ENCODE assay signal across 8 cellular contexts in genomic region chr5:115069087-115069968, GRCh38.
DNase-seq lines count a peak whose midpoint lies in the region; ATAC-seq and TF ChIP-seq lines count a peak whose summit lies in the region.

No MANE protein-coding gene starts in this region.

- H3K9me3 Mint-ChIP-seq in activated T-helper 2 cell treated with anti-CD3 and anti-CD28 coated beads, Interferon-gamma antibody, Interleukin-2, Interleukin-4, amounts not matched to agents 10 μg/mL and 5 μg/mL and 100 μg/mL, durations not matched to agents 14 hours and 24 hours and 36 hours: peaks cover 7% of the 10 kb centered on the region

- TF ChIP-seq CTCF in breast epithelium (IDR thresholded peaks at IDR 0.05) (peak in 2 of 3 donors; percentile 52 to 56), left lung (IDR thresholded peaks at IDR 0.05) (peak; percentile 47 to 48)

- H3K4me1 Mint-ChIP-seq in activated T-helper 2 cell treated with anti-CD3 and anti-CD28 coated beads, Interferon-gamma antibody, Interleukin-2, Interleukin-4, amounts not matched to agents 10 μg/mL and 5 μg/mL and 100 μg/mL, durations not matched to agents 14 hours and 24 hours and 36 hours (ENCODE audit: low read depth): peaks cover 18% of the 10 kb centered on the region

- H3K4me3 Mint-ChIP-seq in activated T-helper 2 cell treated with anti-CD3 and anti-CD28 coated beads, Interferon-gamma antibody, Interleukin-2, Interleukin-4, amounts not matched to agents 10 μg/mL and 5 μg/mL and 100 μg/mL, durations not matched to agents 14 hours and 24 hours and 36 hours (ENCODE audit: low read depth): no peak overlapping the region

- H3K4me3 ChIP-seq in breast epithelium (no peak overlapping the region), left lung (no peak overlapping the region)

- H3K27me3 ChIP-seq in breast epithelium: no peaks in the 10 kb centered on the region
- H3K27me3 ChIP-seq in left lung: peaks cover 0 to 4% of the 10 kb centered on the region in 2 donors

- DNase-seq in Caki2 (ENCODE audit: low read depth) (peak; percentile 41), NCI-H524 treated with DMSO at 0.1 percent for 48 hours (lab: John Stamatoyannopoulos, UW) (peak; percentile 1), breast epithelium (ENCODE audit: low spot score in 2 of 2) (no peak), left lung (no peak), cortex of kidney (lab: John Stamatoyannopoulos, UW) (no peak)
- no peak for DNase-seq in activated T-helper 2 cell treated with anti-CD3 and anti-CD28 coated beads, Interferon-gamma antibody, Interleukin-2, Interleukin-4, amounts not matched to agents 10 μg/mL and 5 μg/mL and 100 μg/mL, durations not matched to agents 14 hours and 24 hours and 36 hours (ENCODE audit: low spot score)

- in situ Hi-C loops in Caki2 (cut with HindIII; ENCODE audit: low pct_unique_long_range_greater_than_20kb, low sequenced_read_pairs): no loop called here

- H3K9me3 ChIP-seq in breast epithelium (no peaks in the 10 kb centered on the region), left lung (no peaks in the 10 kb centered on the region)

- H3K27ac ChIP-seq in breast epithelium (no peak overlapping the region), left lung (no peak overlapping the region)

- no peaks in the 10 kb centered on the region for H3K36me3 Mint-ChIP-seq in activated T-helper 2 cell treated with anti-CD3 and anti-CD28 coated beads, Interferon-gamma antibody, Interleukin-2, Interleukin-4, amounts not matched to agents 10 μg/mL and 5 μg/mL and 100 μg/mL, durations not matched to agents 14 hours and 24 hours and 36 hours (ENCODE audit: low read depth)

- no peak overlapping the region for H3K27ac Mint-ChIP-seq in activated T-helper 2 cell treated with anti-CD3 and anti-CD28 coated beads, Interferon-gamma antibody, Interleukin-2, Interleukin-4, amounts not matched to agents 10 μg/mL and 5 μg/mL and 100 μg/mL, durations not matched to agents 14 hours and 24 hours and 36 hours

- ATAC-seq in GM18508 (IDR thresholded peaks at IDR 0.05; ENCODE audit: insufficient read depth, unreplicated experiment): peak; percentile 11
- ATAC-seq in HG03025 (IDR thresholded peaks at IDR 0.05; ENCODE audit: low FRiP score, unreplicated experiment): peak; percentile 30
- ATAC-seq in left lung: peak; percentile 83

- H3K36me3 ChIP-seq in breast epithelium (no peaks in the 10 kb centered on the region), left lung (no peaks in the 10 kb centered on the region)

- no peak for TF ChIP-seq POLR2A in breast epithelium (IDR thresholded peaks at IDR 0.05)

- peaks cover 21% of the 10 kb centered on the region for H3K27me3 Mint-ChIP-seq in activated T-helper 2 cell treated with anti-CD3 and anti-CD28 coated beads, Interferon-gamma antibody, Interleukin-2, Interleukin-4, amounts not matched to agents 10 μg/mL and 5 μg/mL and 100 μg/mL, durations not matched to agents 14 hours and 24 hours and 36 hours (ENCODE audit: low read depth)

- H3K4me1 ChIP-seq in breast epithelium: no peaks in the 10 kb centered on the region
- no peaks in the 10 kb centered on the region for H3K4me1 ChIP-seq in left lung

- intact Hi-C loops in breast epithelium (cut with DNase I; ENCODE audit: low total_unique reads) (no loop called here), left lung (cut with DNase I) (no loop called here)
- intact Hi-C loops in activated T-helper 2 cell treated with anti-CD3 and anti-CD28 coated beads, Interferon-gamma antibody, Interleukin-2, Interleukin-4, amounts not matched to agents 10 μg/mL and 5 μg/mL and 100 μg/mL, durations not matched to agents 14 hours and 24 hours and 36 hours (cut with micrococcal nuclease): no loop called here

Comparison
In these comparisons a context has a peak if more than half of its experiments do, and no peak if none do; other contexts are left out.
1. DNase-seq: peak in Caki2 (single experiment) and NCI-H524 treated with DMSO at 0.1 percent for 48 hours (single experiment); none in breast epithelium (0 of 2), left lung (0 of 2), activated T-helper 2 cell treated with anti-CD3 and anti-CD28 coated beads, Interferon-gamma antibody, Interleukin-2, Interleukin-4, amounts not matched to agents 10 μg/mL and 5 μg/mL and 100 μg/mL, durations not matched to agents 14 hours and 24 hours and 36 hours (single experiment) and cortex of kidney (single experiment).
2. ATAC-seq: peak in every context shown above with its lines; median percentile 83 in left lung; 30 in HG03025; 11 in GM18508.